In the genomic region with DNA sequence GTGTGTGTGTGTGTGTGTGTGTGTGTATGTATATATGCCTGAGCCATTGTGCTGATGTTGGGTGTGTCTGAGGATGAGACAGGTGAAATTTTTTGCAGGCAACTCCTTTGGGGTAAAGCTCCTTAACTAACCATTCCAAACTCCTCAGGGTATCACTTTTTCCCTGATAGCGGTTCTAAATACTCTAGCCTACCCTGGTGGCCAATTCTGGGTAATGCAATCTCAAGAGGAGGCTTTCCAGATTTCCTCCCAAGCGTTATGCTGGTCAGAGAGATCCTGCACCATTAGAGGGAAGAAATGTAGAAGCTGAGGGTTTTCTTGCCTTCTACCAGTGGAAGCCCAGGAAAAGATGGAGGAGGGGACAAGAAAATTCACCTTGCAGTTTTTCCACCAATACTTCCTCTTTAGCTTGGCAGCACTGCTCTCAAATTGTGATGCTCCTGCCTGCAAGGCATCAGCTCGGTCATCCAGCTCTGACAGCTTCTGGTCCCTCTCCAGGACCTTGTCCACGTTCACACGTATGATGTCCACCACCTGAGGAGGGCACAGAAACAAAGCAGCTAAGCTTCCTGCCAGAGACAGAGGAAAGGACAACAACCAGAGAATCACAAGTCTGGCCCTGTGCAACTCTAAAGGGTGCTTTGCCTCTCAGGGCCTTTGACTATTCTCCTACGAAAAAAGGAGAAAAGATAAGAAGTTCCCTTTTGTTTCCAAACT, we compare ENCODE assay signal across 8 cellular contexts. TPM values are rescaled to one million over a fixed set of nuclear protein-coding genes. Genes with fewer than 3 reads are reported as not detected.
DNase-seq lines count a peak whose midpoint lies in the region; ATAC-seq, FAIRE-seq and TF ChIP-seq lines count a peak whose summit lies in the region.

No MANE protein-coding gene starts in this region.

- no peak overlapping the region for H2AFZ ChIP-seq in MM.1S (ENCODE audit: low read length)

- no peaks in the 10 kb centered on the region; the same call in 1 of the 2 replicates for H3K36me3 ChIP-seq in MM.1S (replicated peaks; ENCODE audit: insufficient read depth, low read length)

- TF ChIP-seq CTCF in MM.1S (IDR thresholded peaks at IDR 0.05; ENCODE audit: low read length): peak; percentile 84

- H3K4me3 Mint-ChIP-seq in memory B cell: peak overlapping the region; percentile 19

- H3K4me1 Mint-ChIP-seq in memory B cell: peaks cover 75% of the 10 kb centered on the region

- no peak overlapping the region for H3K9ac ChIP-seq in MM.1S (ENCODE audit: low read length)

- intact Hi-C loops in Right ventricle myocardium superior (cut with DNase I) (no loop called here), Right ventricle myocardium inferior (cut with DNase I) (loop anchor here (1.0 kb wide), 1 partner anchor 42 kb away; no protein-coding TSS in a partner anchor)

- no peaks in the 10 kb centered on the region for H3K9me2 ChIP-seq in MM.1S (replicated peaks; ENCODE audit: insufficient read depth, low read length)

- H3K27ac ChIP-seq in MM.1S (ENCODE audit: low read length): no peak overlapping the region

- peaks cover 58% of the 10 kb centered on the region for H3K79me2 ChIP-seq in MM.1S (ENCODE audit: low read length)

- no peaks in the 10 kb centered on the region for H3K9me3 ChIP-seq in MM.1S (replicated peaks; ENCODE audit: insufficient read depth, low read length)

- H3K4me1 ChIP-seq in MM.1S (ENCODE audit: low read length): peaks cover 38% of the 10 kb centered on the region

- DNase-seq in Right ventricle myocardium superior (no peak), Right ventricle myocardium inferior (ENCODE audit: missing footprints) (no peak), MM.1S (peak; percentile 49), SW 1271 (lab: John Stamatoyannopoulos, UW) (peak; percentile 26 to 75), memory B cell (ENCODE audit: low spot score in 2 of 2) (peak in 1 of 2 donors; percentile 52), urothelium cell line (ENCODE audit: low spot score) (peak; percentile 67), NCI-H1048 (lab: John Stamatoyannopoulos, UW) (no peak)
- DNase-seq in effector CD4-positive, alpha-beta T cell: peak; percentile 40

- no peaks in the 10 kb centered on the region for H3K27me3 ChIP-seq in MM.1S (replicated peaks; ENCODE audit: insufficient read depth, low read length)

- no peak overlapping the region for H3K4me3 ChIP-seq in MM.1S (ENCODE audit: low read length)

- peaks cover 30% of the 10 kb centered on the region for H3F3A ChIP-seq in MM.1S (ENCODE audit: insufficient read depth, low read length)

- no peaks in the 10 kb centered on the region for H3K27me3 Mint-ChIP-seq in memory B cell

- FAIRE-seq in urothelium cell line (lab: Jason Lieb, UNC): no peak

- no peak overlapping the region for H3K4me2 ChIP-seq in MM.1S (ENCODE audit: low read depth, low read length)

- no peaks in the 10 kb centered on the region for H3K9me3 Mint-ChIP-seq in memory B cell

- no peaks in the 10 kb centered on the region for H4K20me1 ChIP-seq in MM.1S (ENCODE audit: insufficient read depth, low read length)

- peak overlapping the region; percentile 67 for H3K27ac Mint-ChIP-seq in memory B cell

- ATAC-seq in Right ventricle myocardium superior (ENCODE audit: poor library complexity): peak; percentile 58
- no peak for ATAC-seq in Right ventricle myocardium inferior
- no peak for ATAC-seq in memory B cell (ENCODE audit: low read depth)

- H3K36me3 Mint-ChIP-seq in memory B cell: peaks cover 39% of the 10 kb centered on the region

RNA-seq across cellular contexts. Expression of a gene that starts 4.9 kb away (rescaled TPM):
- 3.2 TPM for total RNA-seq in Right ventricle myocardium superior
- 4.2 TPM for total RNA-seq in Right ventricle myocardium inferior

RNA-seq across cellular contexts. Expression of a gene that starts 13.8 kb away (rescaled TPM):
- total RNA-seq in Right ventricle myocardium superior: 11.1 TPM
- 15.7 TPM for total RNA-seq in Right ventricle myocardium inferior

RNA-seq across cellular contexts. Expression of a gene that starts 20.9 kb away (rescaled TPM):
- total RNA-seq in Right ventricle myocardium superior (0.30 TPM), Right ventricle myocardium inferior (not detected)

RNA-seq across cellular contexts. Expression of a gene that starts 27.4 kb away (rescaled TPM):
- total RNA-seq in Right ventricle myocardium superior (280 TPM), Right ventricle myocardium inferior (278 TPM)

RNA-seq across cellular contexts. Expression of a gene that starts 28.3 kb away (rescaled TPM):
- total RNA-seq in Right ventricle myocardium superior: 8.9 TPM
- total RNA-seq in Right ventricle myocardium inferior: 11.6 TPM

Comparison
In these comparisons a context has a peak if more than half of its experiments do, and no peak if none do; other contexts are left out.
1. DNase-seq: peak in MM.1S (single experiment), SW 1271 (2 of 2), effector CD4-positive, alpha-beta T cell (single experiment) and urothelium cell line (single experiment); none in Right ventricle myocardium superior (single experiment), Right ventricle myocardium inferior (single experiment) and NCI-H1048 (single experiment).